20 cellular contexts compared by ENCODE assay signal in genomic region chr11:61353109-61354067, GRCh38. TPM values are rescaled to one million over a fixed set of nuclear protein-coding genes. Genes with fewer than 3 reads are reported as not detected.
DNase-seq lines count a peak whose midpoint lies in the region; ATAC-seq and TF ChIP-seq lines count a peak whose summit lies in the region.
"Had no signal": no experiment of that assay in that cellular context is flagged by ENCODE, and none has a peak within 500 bp of the region (broad histone marks: within the 10 kb centered on the region; RNA-seq: fewer than 3 reads in every experiment).

No MANE protein-coding gene starts in this region.

- peak; percentile 67 for ATAC-seq in omental fat pad (ENCODE audit: low FRiP score)
- no peak for ATAC-seq in GM21529 (IDR thresholded peaks at IDR 0.05; ENCODE audit: unreplicated experiment)
- no peak for ATAC-seq in HG02623 (IDR thresholded peaks at IDR 0.05; ENCODE audit: unreplicated experiment)
- ATAC-seq: T-cell had no signal

- H3K36me3 Mint-ChIP-seq in IgD-negative memory B cell (peaks cover 14% of the 10 kb centered on the region), osteocyte (ENCODE audit: unreplicated experiment) (peaks cover 16% of the 10 kb centered on the region)

- H3K4me1 Mint-ChIP-seq in IgD-negative memory B cell (peaks cover 31 to 38% (median 34%) of the 10 kb centered on the region in 3 donors), osteocyte (ENCODE audit: unreplicated experiment) (no peaks in the 10 kb centered on the region)
- H3K4me1 Mint-ChIP-seq: neural crest cell had no signal

- H3K9me3 ChIP-seq in BLaER1 treated with 17β-estradiol and CSF1 and Interleukin-3, amounts not matched to agents 10 nM and 100 nM (replicated peaks in 1 of 11), result no peaks in the 10 kb centered on the region
- no peaks in the 10 kb centered on the region for H3K9me3 ChIP-seq in adrenal gland (replicated peaks in 1 of 3)
- H3K9me3 ChIP-seq: right atrium auricular region, vagina had no signal

- no peaks in the 10 kb centered on the region; a peak in 1 of 22 replicates for H4K20me1 ChIP-seq in BLaER1 treated with 17β-estradiol and CSF1 and Interleukin-3, amounts not matched to agents 10 nM and 100 nM

- no peaks in the 10 kb centered on the region for H3K27me3 Mint-ChIP-seq in IgD-negative memory B cell
- H3K27me3 Mint-ChIP-seq in osteocyte (ENCODE audit: unreplicated experiment), result no peaks in the 10 kb centered on the region
- H3K27me3 Mint-ChIP-seq: T-cell had no signal

- peak overlapping the region; percentile 69 to 92 (median 88) for H3K4me3 Mint-ChIP-seq in IgD-negative memory B cell
- H3K4me3 Mint-ChIP-seq in osteocyte (ENCODE audit: unreplicated experiment), result no peak overlapping the region
- H3K4me3 Mint-ChIP-seq: neural crest cell, T-cell had no signal

- H3K4me3 ChIP-seq in BLaER1 treated with 17β-estradiol and CSF1 and Interleukin-3, amounts not matched to agents 10 nM and 100 nM, result no peak overlapping the region
- H3K4me3 ChIP-seq in adrenal gland, result no peak overlapping the region
- H3K4me3 ChIP-seq: GM23248, right atrium auricular region, vagina had no signal

- WGBS in adrenal gland, 4 donors, result 65 to 74% (median 71%) methylated on average over 10 to 15 of the region's 15 CpGs

- H3K27me3 ChIP-seq in BLaER1 treated with 17β-estradiol and CSF1 and Interleukin-3, amounts not matched to agents 10 nM and 100 nM, result no peaks in the 10 kb centered on the region
- no peaks in the 10 kb centered on the region for H3K27me3 ChIP-seq in adrenal gland
- H3K27me3 ChIP-seq: right atrium auricular region, vagina had no signal

- H3K9me3 Mint-ChIP-seq in IgD-negative memory B cell (no peaks in the 10 kb centered on the region), osteocyte (ENCODE audit: unreplicated experiment) (no peaks in the 10 kb centered on the region)
- H3K9me3 Mint-ChIP-seq: activated T-helper 2 cell treated with anti-CD3 and anti-CD28 coated beads, Interferon-gamma antibody, Interleukin-2, Interleukin-4, amounts not matched to agents 10 μg/mL and 5 μg/mL and 100 μg/mL, durations not matched to agents 14 hours and 24 hours and 36 hours; neural crest cell; T-cell had no signal

- H3K36me3 ChIP-seq in BLaER1 treated with 17β-estradiol and CSF1 and Interleukin-3, amounts not matched to agents 10 nM and 100 nM, result peaks cover 35 to 70% (median 55%) of the 10 kb centered on the region in 11 experiments
- H3K36me3 ChIP-seq in adrenal gland (replicated peaks in 1 of 2), result peaks cover 0 to 59% of the 10 kb centered on the region in 2 donors

- peaks cover 45 to 78% (median 62%) of the 10 kb centered on the region in 10 experiments for H3K4me1 ChIP-seq in BLaER1 treated with 17β-estradiol and CSF1 and Interleukin-3, amounts not matched to agents 10 nM and 100 nM
- peaks cover 40 to 71% of the 10 kb centered on the region in 2 donors for H3K4me1 ChIP-seq in adrenal gland (replicated peaks in 1 of 2)
- H3K4me1 ChIP-seq: right atrium auricular region, vagina had no signal

- peak in 1 of 2 donors; percentile 49 for TF ChIP-seq POLR2A in adrenal gland (IDR thresholded peaks at IDR 0.05)

- peak overlapping the region in 8 of 11 experiments; percentile 30 to 58 (median 44); a peak in 13 of 22 replicates for H3K9ac ChIP-seq in BLaER1 treated with 17β-estradiol and CSF1 and Interleukin-3, amounts not matched to agents 10 nM and 100 nM
- H3K9ac ChIP-seq: GM23248 had no signal

- peak overlapping the region; percentile 67 to 89 (median 69) for H3K27ac Mint-ChIP-seq in IgD-negative memory B cell
- no peak overlapping the region for H3K27ac Mint-ChIP-seq in osteocyte (ENCODE audit: unreplicated experiment)
- H3K27ac Mint-ChIP-seq: activated T-helper 2 cell treated with anti-CD3 and anti-CD28 coated beads, Interferon-gamma antibody, Interleukin-2, Interleukin-4, amounts not matched to agents 10 μg/mL and 5 μg/mL and 100 μg/mL, durations not matched to agents 14 hours and 24 hours and 36 hours had no signal

- intact Hi-C loops in adrenal gland (cut with DNase I) (no loop called here), cardiac septum (cut with DNase I) (no loop called here)

- TF ChIP-seq CTCF in adrenal gland (IDR thresholded peaks at IDR 0.05), result no peak
- TF ChIP-seq CTCF in omental fat pad (IDR thresholded peaks at IDR 0.05), result no peak
- TF ChIP-seq CTCF in osteocyte (IDR thresholded peaks at IDR 0.05), result no peak

- DNase-seq in adrenal gland (peak in 6 of 7 donors; percentile 69 to 87 (median 84)), omental fat pad (ENCODE audit: low spot score) (no peak), osteocyte (ENCODE audit: extremely low spot score, unreplicated experiment) (no peak), cardiac septum (ENCODE audit: low spot score) (no peak)
- DNase-seq: activated CD8-positive, alpha-beta memory T cell treated with anti-CD3 and anti-CD28 coated beads for 24 hours; amygdala; effector memory CD4-positive, alpha-beta T cell; GM23248; head of caudate nucleus; NCI-H1105; T-cell had no signal

- peak overlapping the region in 9 of 11 experiments; percentile 38 to 99 (median 67); a peak in 17 of 22 replicates for H3K27ac ChIP-seq in BLaER1 treated with 17β-estradiol and CSF1 and Interleukin-3, amounts not matched to agents 10 nM and 100 nM
- H3K27ac ChIP-seq in adrenal gland, result peak overlapping the region in 4 of 5 donors; percentile 19 to 88 (median 74)
- H3K27ac ChIP-seq: GM23248, right atrium auricular region, vagina, VCaP had no signal

- peak overlapping the region; percentile 37 to 86 (median 71) for H3K4me2 ChIP-seq in BLaER1 treated with 17β-estradiol and CSF1 and Interleukin-3, amounts not matched to agents 10 nM and 100 nM

RNA-seq across cellular contexts. Expression of gene CYB561A3, which starts 8.3 kb away (rescaled TPM):
- polyA plus RNA-seq in IgD-negative memory B cell, result 594 TPM
- total RNA-seq in adrenal gland, result 1,000 to 10,000 TPM in 3 of 8 donors, 100 to 1,000 TPM in 5; 137 to 1,306 (median 828) TPM
- 100 to 1,000 TPM; 108 to 299 (median 284) TPM for polyA plus RNA-seq in adrenal gland
- 10 to 100 TPM; 29.5 to 39.9 (median 34.6) TPM for total RNA-seq in omental fat pad
- total RNA-seq in osteocyte, result 49.5 and 57.0 TPM in 2 replicates
- total RNA-seq in cardiac septum, result 11.2 TPM

RNA-seq across cellular contexts. Expression of gene TMEM138, which starts 8.8 kb away (rescaled TPM):
- polyA plus RNA-seq in IgD-negative memory B cell, result 44.1 TPM
- 100 to 1,000 TPM in 5 of 8 donors, 10 to 100 TPM in 3; 79.4 to 183 (median 134) TPM for total RNA-seq in adrenal gland
- 100 to 1,000 TPM; 244 to 276 (median 259) TPM for polyA plus RNA-seq in adrenal gland
- total RNA-seq in omental fat pad, result 10 to 100 TPM; 31.6 to 40.8 (median 38.1) TPM
- total RNA-seq in osteocyte, result 49.4 and 51.3 TPM in 2 replicates
- 17.9 TPM for total RNA-seq in cardiac septum

RNA-seq across cellular contexts. Expression of gene TKFC, which starts 20.4 kb away (rescaled TPM):
- polyA plus RNA-seq in IgD-negative memory B cell, result 46.1 TPM
- 100 to 1,000 TPM; 144 to 603 (median 273) TPM for total RNA-seq in adrenal gland
- 100 to 1,000 TPM; 135 to 294 (median 198) TPM for polyA plus RNA-seq in adrenal gland
- total RNA-seq in omental fat pad, result 10 to 100 TPM; 16.0 to 24.5 (median 20.0) TPM
- 41.7 and 46.3 TPM in 2 replicates for total RNA-seq in osteocyte
- total RNA-seq in cardiac septum, result 21.9 TPM

RNA-seq across cellular contexts. Expression of gene DDB1, which starts 20.5 kb away (rescaled TPM):
- polyA plus RNA-seq in IgD-negative memory B cell (81.7 TPM), adrenal gland (100 to 1,000 TPM; 165 to 374 (median 308) TPM)
- total RNA-seq in adrenal gland (100 to 1,000 TPM; 405 to 885 (median 674) TPM), omental fat pad (100 to 1,000 TPM; 127 to 182 (median 155) TPM), osteocyte (259 and 266 TPM in 2 replicates), cardiac septum (125 TPM)

RNA-seq across cellular contexts. Expression of gene TMEM216, which starts 39.0 kb away (rescaled TPM):
- polyA plus RNA-seq in IgD-negative memory B cell, result 67.0 TPM
- 10 to 100 TPM in 7 of 8 donors, 1 to 10 TPM in 1; 7.1 to 28.8 (median 13.4) TPM for total RNA-seq in adrenal gland
- 10 to 100 TPM; 16.2 to 23.8 (median 21.3) TPM for polyA plus RNA-seq in adrenal gland
- 10 to 100 TPM in 2 of 4 donors, 1 to 10 TPM in 2; 9.5 to 19.3 (median 11.8) TPM for total RNA-seq in omental fat pad
- total RNA-seq in osteocyte, result 11.3 and 11.4 TPM in 2 replicates
- total RNA-seq in cardiac septum, result 6.3 TPM

Comparison
In these comparisons a context has a peak if more than half of its experiments do, and no peak if none do; other contexts are left out.
1. DNase-seq: peak in adrenal gland (6 of 7); none in omental fat pad (single experiment), osteocyte (single experiment) and cardiac septum (single experiment).